In the genomic region with DNA sequence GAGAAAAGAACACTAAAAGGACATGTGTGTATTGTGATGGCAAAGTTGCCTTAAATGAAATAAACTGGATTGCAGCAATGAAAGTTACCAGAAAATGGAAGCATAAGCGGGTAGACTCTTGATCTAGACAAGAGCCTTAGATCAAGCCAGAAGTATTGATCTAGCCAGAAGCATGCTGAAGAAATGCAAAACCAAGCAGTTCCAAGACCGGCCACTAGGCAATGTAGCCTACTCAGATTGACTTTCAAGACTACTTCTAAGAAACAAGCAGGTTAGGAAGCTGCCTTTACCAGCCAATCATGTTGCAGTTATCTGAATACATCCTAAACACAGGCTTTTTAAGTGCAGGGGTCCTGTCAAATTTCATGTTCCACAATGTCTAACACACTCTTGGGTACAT, we compare ENCODE assay signal across 8 cellular contexts. TPM values are rescaled to one million over a fixed set of nuclear protein-coding genes. Genes with fewer than 3 reads are reported as not detected.
DNase-seq lines count a peak whose midpoint lies in the region; ATAC-seq and TF ChIP-seq lines count a peak whose summit lies in the region.
"Had no signal": no experiment of that assay in that cellular context is flagged by ENCODE, and none has a peak within 500 bp of the region (broad histone marks: within the 10 kb centered on the region; RNA-seq: fewer than 3 reads in every experiment).

No MANE protein-coding gene starts in this region.

- peaks cover 0 to 9% of the 10 kb centered on the region in 2 experiments; a peak in 2 of 4 replicates for H3K9me3 ChIP-seq in HCT116 (ENCODE audit: control insufficient read depth in 1 of 2, insufficient read depth in 1 of 2, low read depth in 1 of 2, low read length in 2 of 2)
- no peaks in the 10 kb centered on the region for H3K9me3 ChIP-seq in OCI-LY1 (ENCODE audit: low read length)
- no peaks in the 10 kb centered on the region for H3K9me3 ChIP-seq in lower lobe of right lung

- no peak for TF ChIP-seq RAD21 in HCT116 (IDR thresholded peaks at IDR 0.05; ENCODE audit: low read depth)

- CTCF ChIA-PET in HCT116 (lab: Charles Lee) = no interaction called here

- intact Hi-C loops in HCT116 (cut with micrococcal nuclease) = no loop called here
- intact Hi-C loops in lower lobe of right lung (cut with DNase I) = no loop called here

- no peaks in the 10 kb centered on the region for H3K9me2 ChIP-seq in HCT116 (ENCODE audit: insufficient read depth)
- no peaks in the 10 kb centered on the region for H3K9me2 ChIP-seq in OCI-LY1 (ENCODE audit: low read depth, low read length)

- no TSS peak for BruUV-seq in HCT116 (replicated peaks; lab: Mats Ljungman, UMichigan)

- no peak overlapping the region for H3K27ac ChIP-seq in HCT116 (ENCODE audit: low read depth, low read length)
- H3K27ac ChIP-seq in OCI-LY1 (ENCODE audit: low read depth, low read length, poor library complexity, severe bottlenecking) = no peak overlapping the region
- H3K27ac ChIP-seq in lower lobe of right lung = no peak overlapping the region

- no peak overlapping the region for H2AFZ ChIP-seq in HCT116 (ENCODE audit: low read depth, low read length, poor library complexity, severe bottlenecking)
- no peak overlapping the region for H2AFZ ChIP-seq in OCI-LY1 (ENCODE audit: low read length)

- TF ChIP-seq POLR2A in HCT116 (IDR thresholded peaks at IDR 0.05; ENCODE audit: borderline replicate concordance, extremely low read depth, insufficient read depth, insufficient read length) = no peak

- H3K4me1 ChIP-seq in HCT116 (ENCODE audit: control insufficient read depth in 1 of 2, insufficient read depth in 2 of 2, low read length in 2 of 2) (no peaks in the 10 kb centered on the region), OCI-LY1 (ENCODE audit: insufficient read depth, low read length, severe bottlenecking) (no peaks in the 10 kb centered on the region), lower lobe of right lung (no peaks in the 10 kb centered on the region)

- DNase-seq in HCT116 (ENCODE audit: low read depth, low spot score) = peak; percentile 1
- no peak for DNase-seq in lower lobe of right lung
- DNase-seq in cerebellar cortex (ENCODE audit: low spot score) = no peak
- DNase-seq in medulla oblongata (ENCODE audit: extremely low spot score) = no peak
- no peak for DNase-seq in ecto neural progenitor cell (ENCODE audit: low spot score)
- DNase-seq: dermis blood vessel endothelial cell had no signal

- TF ChIP-seq CTCF in HCT116 (IDR thresholded peaks at IDR 0.05 in 2 of 3, conservative IDR thresholded peaks at IDR 0.05 in 1 of 3; ENCODE audit: borderline replicate concordance in 1 of 3, insufficient read depth in 1 of 3, low read depth in 2 of 3, low read length in 2 of 3) (peak in 2 of 3 experiments; percentile 29 to 47; a peak in 2 of 6 replicates), OCI-LY1 (IDR thresholded peaks at IDR 0.05; ENCODE audit: low read length) (peak; percentile 32; the same call in 1 of the 2 replicates), lower lobe of right lung (IDR thresholded peaks at IDR 0.05) (peak; percentile 27)

- H3K27me3 ChIP-seq in HCT116 (ENCODE audit: insufficient read depth, low read length) = no peaks in the 10 kb centered on the region
- no peaks in the 10 kb centered on the region for H3K27me3 ChIP-seq in OCI-LY1 (ENCODE audit: insufficient read depth, low read length)
- no peaks in the 10 kb centered on the region for H3K27me3 ChIP-seq in lower lobe of right lung (ENCODE audit: low read depth)

- no peaks in the 10 kb centered on the region for H4K20me1 ChIP-seq in HCT116 (ENCODE audit: insufficient read depth)
- H4K20me1 ChIP-seq in OCI-LY1 (ENCODE audit: insufficient read depth, low read length) = no peaks in the 10 kb centered on the region

- RAD21 ChIA-PET in HCT116 (lab: Charles Lee; ENCODE audit: low non-redundant PET in 1 of 2, low total read pairs in 2 of 2, uncharacterized antibody in 2 of 2, unreplicated experiment in 2 of 2) = no interaction called here

- ATAC-seq in GM18508 (IDR thresholded peaks at IDR 0.05; ENCODE audit: insufficient read depth, unreplicated experiment) = peak; percentile 85
- ATAC-seq in HCT116 = 0 out of 2 replicates have a peak, but pooled peaks have one; percentile 34
- ATAC-seq in lower lobe of right lung = no peak

- no peak overlapping the region for H3K9ac ChIP-seq in HCT116 (ENCODE audit: low read length)
- no peak overlapping the region for H3K9ac ChIP-seq in OCI-LY1 (ENCODE audit: low read length)

- H3K36me3 ChIP-seq in HCT116 (ENCODE audit: control insufficient read depth in 1 of 2, insufficient read depth in 2 of 2, low read length in 2 of 2) (no peaks in the 10 kb centered on the region), OCI-LY1 (ENCODE audit: insufficient read depth, low read length) (no peaks in the 10 kb centered on the region), lower lobe of right lung (no peaks in the 10 kb centered on the region)

- no peaks in the 10 kb centered on the region for H3F3A ChIP-seq in OCI-LY1 (ENCODE audit: insufficient read depth, low read length)

- no peaks in the 10 kb centered on the region for H3K79me2 ChIP-seq in HCT116 (ENCODE audit: insufficient read depth, low read length)
- H3K79me2 ChIP-seq in OCI-LY1 (ENCODE audit: insufficient read depth, low read length) = no peaks in the 10 kb centered on the region

- H3K4me2 ChIP-seq in HCT116 (ENCODE audit: low read length) (no peak overlapping the region), OCI-LY1 (ENCODE audit: low read length) (no peak overlapping the region)

- POLR2A ChIA-PET in HCT116 (lab: Charles Lee) = no interaction called here

- H3K4me3 ChIP-seq in HCT116 (replicated peaks in 1 of 2; ENCODE audit: low read depth in 1 of 2, low read length in 2 of 2) = no peak overlapping the region
- H3K4me3 ChIP-seq in OCI-LY1 (ENCODE audit: low read depth, low read length, poor library complexity, severe bottlenecking) = no peak overlapping the region
- H3K4me3 ChIP-seq in lower lobe of right lung = no peak overlapping the region

TF ChIP-seq in HCT116, 20 proteins besides CTCF, POLR2A, EP300 and RAD21:
- TF ChIP-seq, protein P1, sequence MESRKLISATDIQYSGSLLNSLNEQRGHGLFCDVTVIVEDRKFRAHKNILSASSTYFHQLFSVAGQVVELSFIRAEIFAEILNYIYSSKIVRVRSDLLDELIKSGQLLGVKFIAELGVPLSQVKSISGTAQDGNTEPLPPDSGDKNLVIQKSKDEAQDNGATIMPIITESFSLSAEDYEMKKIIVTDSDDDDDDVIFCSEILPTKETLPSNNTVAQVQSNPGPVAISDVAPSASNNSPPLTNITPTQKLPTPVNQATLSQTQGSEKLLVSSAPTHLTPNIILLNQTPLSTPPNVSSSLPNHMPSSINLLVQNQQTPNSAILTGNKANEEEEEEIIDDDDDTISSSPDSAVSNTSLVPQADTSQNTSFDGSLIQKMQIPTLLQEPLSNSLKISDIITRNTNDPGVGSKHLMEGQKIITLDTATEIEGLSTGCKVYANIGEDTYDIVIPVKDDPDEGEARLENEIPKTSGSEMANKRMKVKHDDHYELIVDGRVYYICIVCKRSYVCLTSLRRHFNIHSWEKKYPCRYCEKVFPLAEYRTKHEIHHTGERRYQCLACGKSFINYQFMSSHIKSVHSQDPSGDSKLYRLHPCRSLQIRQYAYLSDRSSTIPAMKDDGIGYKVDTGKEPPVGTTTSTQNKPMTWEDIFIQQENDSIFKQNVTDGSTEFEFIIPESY (IDR thresholded peaks at IDR 0.05; ENCODE audit: extremely low read depth, insufficient replicate concordance, low read length) = no peak
- TF ChIP-seq, protein P2, sequence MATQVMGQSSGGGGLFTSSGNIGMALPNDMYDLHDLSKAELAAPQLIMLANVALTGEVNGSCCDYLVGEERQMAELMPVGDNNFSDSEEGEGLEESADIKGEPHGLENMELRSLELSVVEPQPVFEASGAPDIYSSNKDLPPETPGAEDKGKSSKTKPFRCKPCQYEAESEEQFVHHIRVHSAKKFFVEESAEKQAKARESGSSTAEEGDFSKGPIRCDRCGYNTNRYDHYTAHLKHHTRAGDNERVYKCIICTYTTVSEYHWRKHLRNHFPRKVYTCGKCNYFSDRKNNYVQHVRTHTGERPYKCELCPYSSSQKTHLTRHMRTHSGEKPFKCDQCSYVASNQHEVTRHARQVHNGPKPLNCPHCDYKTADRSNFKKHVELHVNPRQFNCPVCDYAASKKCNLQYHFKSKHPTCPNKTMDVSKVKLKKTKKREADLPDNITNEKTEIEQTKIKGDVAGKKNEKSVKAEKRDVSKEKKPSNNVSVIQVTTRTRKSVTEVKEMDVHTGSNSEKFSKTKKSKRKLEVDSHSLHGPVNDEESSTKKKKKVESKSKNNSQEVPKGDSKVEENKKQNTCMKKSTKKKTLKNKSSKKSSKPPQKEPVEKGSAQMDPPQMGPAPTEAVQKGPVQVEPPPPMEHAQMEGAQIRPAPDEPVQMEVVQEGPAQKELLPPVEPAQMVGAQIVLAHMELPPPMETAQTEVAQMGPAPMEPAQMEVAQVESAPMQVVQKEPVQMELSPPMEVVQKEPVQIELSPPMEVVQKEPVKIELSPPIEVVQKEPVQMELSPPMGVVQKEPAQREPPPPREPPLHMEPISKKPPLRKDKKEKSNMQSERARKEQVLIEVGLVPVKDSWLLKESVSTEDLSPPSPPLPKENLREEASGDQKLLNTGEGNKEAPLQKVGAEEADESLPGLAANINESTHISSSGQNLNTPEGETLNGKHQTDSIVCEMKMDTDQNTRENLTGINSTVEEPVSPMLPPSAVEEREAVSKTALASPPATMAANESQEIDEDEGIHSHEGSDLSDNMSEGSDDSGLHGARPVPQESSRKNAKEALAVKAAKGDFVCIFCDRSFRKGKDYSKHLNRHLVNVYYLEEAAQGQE (IDR thresholded peaks at IDR 0.05; ENCODE audit: low read depth) = no peak
- no peak for TF ChIP-seq EZH2 (IDR thresholded peaks at IDR 0.05)

RNA-seq across cellular contexts. Expression of a gene that starts 54.6 kb away (rescaled TPM):
- total RNA-seq in HCT116 (2021; ENCODE audit: unreplicated experiment) (not detected), lower lobe of right lung (0.32 TPM)
- polyA plus RNA-seq in HCT116 (2012) = not detected in 2 replicates
- total RNA-seq: dermis blood vessel endothelial cell had no signal

Comparison
In these comparisons a context has a peak if more than half of its experiments do, and no peak if none do; other contexts are left out.
1. ATAC-seq: peak in GM18508 (single experiment) and HCT116 (single experiment); none in lower lobe of right lung (0 of 2).
2. Peak in every context shown above with its lines, with median percentiles within 50 percentile points of each other: CTCF ChIP-seq.